Comparison of ENCODE assay signal across 40 cellular contexts in the genomic region with DNA sequence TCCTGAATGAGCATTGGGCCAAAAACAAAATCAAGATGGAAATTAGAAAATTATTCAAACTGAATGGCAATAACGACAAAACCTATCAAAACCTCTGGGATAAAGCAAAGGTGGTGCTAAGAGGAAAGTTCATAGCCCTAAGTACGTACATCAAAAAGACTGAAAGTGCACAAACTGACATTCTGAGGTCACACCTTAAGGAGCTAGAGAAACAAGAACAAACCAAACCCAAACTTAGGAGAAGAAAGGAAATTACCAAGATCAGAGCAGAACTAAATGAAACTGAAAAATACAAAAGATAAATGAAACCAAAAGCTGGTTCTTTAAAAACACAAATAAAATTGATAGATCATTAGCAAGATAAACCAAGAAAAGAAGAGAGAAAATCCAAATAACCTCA.
"Had no signal": no experiment of that assay in that cellular context is flagged by ENCODE, and none has a peak within 500 bp of the region (broad histone marks: within the 10 kb centered on the region; RNA-seq: fewer than 3 reads in every experiment).

No MANE protein-coding gene starts in this region.

- H3K36me3 Mint-ChIP-seq: activated naive CD4-positive, alpha-beta T cell treated with anti-CD3 and anti-CD28 coated beads, Interleukin-2, amount 10 ng/mL, durations not matched to agents 7 days and 5 days; activated naive CD4-positive, alpha-beta T cell treated with anti-CD3 and anti-CD28 coated beads, Interleukin-2, amount 50 U/mL, for 24 hours; activated naive CD4-positive, alpha-beta T cell treated with anti-CD3 and anti-CD28 coated beads, Interleukin-2, amount 50 U/mL, for 72 hours; activated naive CD8-positive, alpha-beta T cell; activated naive CD8-positive, alpha-beta T cell treated with anti-CD3 and anti-CD28 coated beads for 36 hours; activated naive CD8-positive, alpha-beta T cell treated with anti-CD3 and anti-CD28 coated beads, Interleukin-2, amount 10 ng/mL, durations not matched to agents 7 days and 5 days had no signal

- H3K27me3 ChIP-seq: adrenal gland, ascending aorta, body of pancreas, brain microvascular endothelial cell, breast epithelium, cardiac muscle cell had no signal

- H3K4me3 ChIP-seq: adrenal gland, ascending aorta, body of pancreas, breast epithelium, cardiac muscle cell had no signal

- H3K4me1 Mint-ChIP-seq: activated naive CD4-positive, alpha-beta T cell treated with anti-CD3 and anti-CD28 coated beads, Interleukin-2, amount 10 ng/mL, durations not matched to agents 7 days and 5 days; activated naive CD4-positive, alpha-beta T cell treated with anti-CD3 and anti-CD28 coated beads, Interleukin-2, amount 50 U/mL, for 24 hours; activated naive CD8-positive, alpha-beta T cell treated with anti-CD3 and anti-CD28 coated beads for 36 hours; activated naive CD8-positive, alpha-beta T cell treated with anti-CD3 and anti-CD28 coated beads, Interleukin-2, amount 10 ng/mL, durations not matched to agents 7 days and 5 days; activated naive CD8-positive, alpha-beta T cell treated with anti-CD3 and anti-CD28 coated beads, Interleukin-2, amount 50 U/mL, for 24 hours; activated T-helper 17 cell treated with anti-CD3 and anti-CD28 coated beads, Interleukin-2, amount 50 U/mL, for 72 hours; brain; central memory CD8-positive, alpha-beta T cell had no signal

- H3K27me3 Mint-ChIP-seq: activated naive CD4-positive, alpha-beta T cell treated with anti-CD3 and anti-CD28 coated beads, Interleukin-2, amount 10 ng/mL, durations not matched to agents 7 days and 5 days; activated naive CD4-positive, alpha-beta T cell treated with anti-CD3 and anti-CD28 coated beads, Interleukin-2, amount 50 U/mL, for 24 hours; activated naive CD8-positive, alpha-beta T cell; activated naive CD8-positive, alpha-beta T cell treated with anti-CD3 and anti-CD28 coated beads for 36 hours; activated naive CD8-positive, alpha-beta T cell treated with anti-CD3 and anti-CD28 coated beads, Interleukin-2, amount 10 ng/mL, durations not matched to agents 7 days and 5 days; activated naive CD8-positive, alpha-beta T cell treated with anti-CD3 and anti-CD28 coated beads, Interleukin-2, amount 50 U/mL, for 24 hours; activated T-cell treated with anti-CD3 and anti-CD28 coated beads, Interleukin-2, amount 50 U/mL, for 24 hours; activated T-helper 17 cell treated with anti-CD3 and anti-CD28 coated beads, Interleukin-2, amount 50 U/mL, for 72 hours; central memory CD8-positive, alpha-beta T cell had no signal

- H3K4me1 ChIP-seq: adrenal gland, ascending aorta, body of pancreas, breast epithelium had no signal

- H3K4me3 Mint-ChIP-seq: activated naive CD4-positive, alpha-beta T cell treated with anti-CD3 and anti-CD28 coated beads for 36 hours; activated naive CD4-positive, alpha-beta T cell treated with anti-CD3 and anti-CD28 coated beads, Interleukin-2, amount 10 ng/mL, durations not matched to agents 7 days and 5 days; activated naive CD4-positive, alpha-beta T cell treated with anti-CD3 and anti-CD28 coated beads, Interleukin-2, amount 50 U/mL, for 24 hours; activated naive CD8-positive, alpha-beta T cell; activated naive CD8-positive, alpha-beta T cell treated with anti-CD3 and anti-CD28 coated beads for 36 hours; activated naive CD8-positive, alpha-beta T cell treated with anti-CD3 and anti-CD28 coated beads, Interleukin-2, amount 10 ng/mL, durations not matched to agents 7 days and 5 days; activated naive CD8-positive, alpha-beta T cell treated with anti-CD3 and anti-CD28 coated beads, Interleukin-2, amount 50 U/mL, for 24 hours; activated T-cell treated with anti-CD3 and anti-CD28 coated beads, Interleukin-2, amount 50 U/mL, for 24 hours; activated T-cell treated with anti-CD3 and anti-CD28 coated beads, Interleukin-2, amount 50 U/mL, for 4 hours; activated T-cell treated with anti-CD3 and anti-CD28 coated beads, Interleukin-2, amount 50 U/mL, for 72 hours; activated T-helper 1 cell treated with anti-CD3 and anti-CD28 coated beads, Interleukin-12 subunit alpha, Interleukin-12 subunit beta, Interleukin-2, Interleukin-4 antibody, amounts not matched to agents 30 ng/mL and 10 ng/mL and 1 ng/mL, durations not matched to agents 14 hours and 24 hours and 36 hours; activated T-helper 17 cell treated with anti-CD3 and anti-CD28 coated beads, Interleukin-2, amount 50 U/mL, for 72 hours; brain; central memory CD8-positive, alpha-beta T cell had no signal

- FAIRE-seq: astrocyte, bronchial epithelial cell had no signal

- DNase-seq: activated effector memory CD4-positive, alpha-beta T cell treated with anti-CD3 and anti-CD28 coated beads, Interleukin-2, amount 50 U/mL, for 16 hours; activated effector memory CD4-positive, alpha-beta T cell treated with Interleukin-2 at 50 U/mL for 16 hours; activated gamma-delta T cell; activated gamma-delta T cell treated with Interleukin-2 at 50 U/mL for 16 hours; activated naive CD4-positive, alpha-beta T cell; activated naive CD4-positive, alpha-beta T cell treated with anti-CD3 and anti-CD28 coated beads for 36 hours; activated naive CD4-positive, alpha-beta T cell treated with anti-CD3 and anti-CD28 coated beads, Interleukin-2, amount 10 ng/mL, durations not matched to agents 7 days and 5 days; activated naive CD4-positive, alpha-beta T cell treated with anti-CD3 and anti-CD28 coated beads, Interleukin-2, amount 50 U/mL, for 16 hours; activated naive CD4-positive, alpha-beta T cell treated with Interleukin-2 at 50 U/mL for 16 hours; activated naive CD8-positive, alpha-beta T cell treated with anti-CD3 and anti-CD28 coated beads for 36 hours; activated naive CD8-positive, alpha-beta T cell treated with anti-CD3 and anti-CD28 coated beads, Interleukin-2, amount 10 ng/mL, durations not matched to agents 7 days and 5 days; activated naive CD8-positive, alpha-beta T cell treated with anti-CD3 and anti-CD28 coated beads, Interleukin-2, amount 50 U/mL, for 24 hours; activated T-cell treated with anti-CD3 and anti-CD28 coated beads, Interleukin-2, amount 50 U/mL, for 1 hour; activated T-cell treated with anti-CD3 and anti-CD28 coated beads, Interleukin-2, amount 50 U/mL, for 24 hours; activated T-cell treated with anti-CD3 and anti-CD28 coated beads, Interleukin-2, amount 50 U/mL, for 4 hours; activated T-cell treated with anti-CD3 and anti-CD28 coated beads, Interleukin-2, amount 50 U/mL, for 48 hours; activated T-cell treated with anti-CD3 and anti-CD28 coated beads, Interleukin-2, amount 50 U/mL, for 72 hours; adrenal gland; amniotic stem cell; amygdala; anterior cingulate cortex; aorta; body of pancreas; brain microvascular endothelial cell; caudate nucleus; central memory CD4-positive, alpha-beta T cell; cerebellar nuclear complex had no signal

- ATAC-seq: activated naive CD4-positive, alpha-beta T cell treated with anti-CD3 and anti-CD28 coated beads, Interleukin-2, amount 50 U/mL, for 72 hours; activated naive CD8-positive, alpha-beta T cell treated with anti-CD3 and anti-CD28 coated beads, Interleukin-2, amount 50 U/mL, for 24 hours; activated T-cell treated with anti-CD3 and anti-CD28 coated beads, Interleukin-2, amount 50 U/mL, for 4 hours; activated T-cell treated with anti-CD3 and anti-CD28 coated beads, Interleukin-2, amount 50 U/mL, for 72 hours; activated T-helper 17 cell treated with anti-CD3 and anti-CD28 coated beads, Interleukin-2, amount 50 U/mL, for 72 hours; body of pancreas had no signal

- H3K9me3 ChIP-seq: adrenal gland, body of pancreas had no signal

- H3K36me3 ChIP-seq: adrenal gland, ascending aorta, brain microvascular endothelial cell, breast epithelium, cardiac muscle cell had no signal

- H3K27ac ChIP-seq: adrenal gland, ascending aorta, body of pancreas, brain microvascular endothelial cell, breast epithelium, cardiac muscle cell had no signal

- H3K27ac Mint-ChIP-seq: activated naive CD4-positive, alpha-beta T cell treated with anti-CD3 and anti-CD28 coated beads for 36 hours; activated naive CD4-positive, alpha-beta T cell treated with anti-CD3 and anti-CD28 coated beads, Interleukin-2, amount 10 ng/mL, durations not matched to agents 7 days and 5 days; activated naive CD4-positive, alpha-beta T cell treated with anti-CD3 and anti-CD28 coated beads, Interleukin-2, amount 50 U/mL, for 24 hours; activated naive CD4-positive, alpha-beta T cell treated with anti-CD3 and anti-CD28 coated beads, Interleukin-2, amount 50 U/mL, for 72 hours; activated naive CD8-positive, alpha-beta T cell; activated naive CD8-positive, alpha-beta T cell treated with anti-CD3 and anti-CD28 coated beads for 36 hours; activated naive CD8-positive, alpha-beta T cell treated with anti-CD3 and anti-CD28 coated beads, Interleukin-2, amount 10 ng/mL, durations not matched to agents 7 days and 5 days; activated naive CD8-positive, alpha-beta T cell treated with anti-CD3 and anti-CD28 coated beads, Interleukin-2, amount 50 U/mL, for 24 hours; activated T-cell treated with anti-CD3 and anti-CD28 coated beads, Interleukin-2, amount 50 U/mL, for 24 hours; activated T-cell treated with anti-CD3 and anti-CD28 coated beads, Interleukin-2, amount 50 U/mL, for 72 hours; activated T-helper 1 cell treated with anti-CD3 and anti-CD28 coated beads, Interleukin-12 subunit alpha, Interleukin-12 subunit beta, Interleukin-2, Interleukin-4 antibody, amounts not matched to agents 30 ng/mL and 10 ng/mL and 1 ng/mL, durations not matched to agents 14 hours and 24 hours and 36 hours; activated T-helper 17 cell treated with anti-CD3 and anti-CD28 coated beads, Interleukin-2, amount 50 U/mL, for 72 hours; activated T-helper 2 cell treated with anti-CD3 and anti-CD28 coated beads, Interferon-gamma antibody, Interleukin-2, Interleukin-4, amounts not matched to agents 10 μg/mL and 5 μg/mL and 100 μg/mL, durations not matched to agents 14 hours and 24 hours and 36 hours; brain had no signal
